In genomic region chr10:130111115-130111847, GRCh38 we compare ENCODE assay signal across 8 cellular contexts. TPM values are rescaled to one million over a fixed set of nuclear protein-coding genes. Genes with fewer than 3 reads are reported as not detected.
DNase-seq lines count a peak whose midpoint lies in the region; ATAC-seq and TF ChIP-seq lines count a peak whose summit lies in the region.

No MANE protein-coding gene starts in this region.

- peak overlapping the region; percentile 87 for H3K27ac ChIP-seq in thymus (ENCODE audit: low read depth)

- no peaks in the 10 kb centered on the region for H3K4me1 ChIP-seq in thymus (ENCODE audit: control insufficient read depth, insufficient read depth, low read length)

- peak overlapping the region; percentile 61 for H3K4me3 ChIP-seq in thymus (ENCODE audit: low read length)

- no peak for TF ChIP-seq CTCF in GM10266 (IDR thresholded peaks at IDR 0.05; ENCODE audit: control insufficient read depth, insufficient read depth, low read depth, missing control alignments)
- TF ChIP-seq CTCF in osteocyte (IDR thresholded peaks at IDR 0.05) = no peak

- peak overlapping the region; percentile 96 for H3K27ac Mint-ChIP-seq in activated naive CD8-positive, alpha-beta T cell treated with anti-CD3 and anti-CD28 coated beads, Interleukin-2, amount 10 ng/mL, durations not matched to agents 7 days and 5 days
- H3K27ac Mint-ChIP-seq in osteocyte (ENCODE audit: unreplicated experiment) = peak overlapping the region; percentile 98

- peaks cover 6% of the 10 kb centered on the region for H3K36me3 Mint-ChIP-seq in activated naive CD8-positive, alpha-beta T cell treated with anti-CD3 and anti-CD28 coated beads, Interleukin-2, amount 10 ng/mL, durations not matched to agents 7 days and 5 days
- no peaks in the 10 kb centered on the region for H3K36me3 Mint-ChIP-seq in osteocyte (ENCODE audit: unreplicated experiment)

- peak overlapping the region; percentile 84 for H3K4me3 Mint-ChIP-seq in activated naive CD8-positive, alpha-beta T cell treated with anti-CD3 and anti-CD28 coated beads, Interleukin-2, amount 10 ng/mL, durations not matched to agents 7 days and 5 days
- H3K4me3 Mint-ChIP-seq in osteocyte (ENCODE audit: unreplicated experiment) = peak overlapping the region; percentile 98

- H3K27me3 ChIP-seq in thymus (ENCODE audit: control insufficient read depth, insufficient read depth) = no peaks in the 10 kb centered on the region

- peaks cover 24% of the 10 kb centered on the region for H3K4me1 Mint-ChIP-seq in activated naive CD8-positive, alpha-beta T cell treated with anti-CD3 and anti-CD28 coated beads, Interleukin-2, amount 10 ng/mL, durations not matched to agents 7 days and 5 days
- peaks cover 21% of the 10 kb centered on the region for H3K4me1 Mint-ChIP-seq in osteocyte (ENCODE audit: unreplicated experiment)

- no peaks in the 10 kb centered on the region for H3K27me3 Mint-ChIP-seq in activated naive CD8-positive, alpha-beta T cell treated with anti-CD3 and anti-CD28 coated beads, Interleukin-2, amount 10 ng/mL, durations not matched to agents 7 days and 5 days
- H3K27me3 Mint-ChIP-seq in osteocyte (ENCODE audit: unreplicated experiment) = no peaks in the 10 kb centered on the region

- H3K9me3 ChIP-seq in thymus (ENCODE audit: control insufficient read depth) = no peaks in the 10 kb centered on the region

- peaks cover 2% of the 10 kb centered on the region for H3K9me3 Mint-ChIP-seq in activated naive CD8-positive, alpha-beta T cell treated with anti-CD3 and anti-CD28 coated beads, Interleukin-2, amount 10 ng/mL, durations not matched to agents 7 days and 5 days
- no peaks in the 10 kb centered on the region for H3K9me3 Mint-ChIP-seq in osteocyte (ENCODE audit: unreplicated experiment)

- 2% methylated on average over 49 of the region's 49 CpGs for WGBS in thymus

- no peaks in the 10 kb centered on the region for H3K36me3 ChIP-seq in thymus (ENCODE audit: control insufficient read depth, insufficient read depth)

- POLR2A ChIA-PET in activated naive CD8-positive, alpha-beta T cell treated with anti-CD3 and anti-CD28 coated beads, Interleukin-2, amount 10 ng/mL, durations not matched to agents 7 days and 5 days (lab: Charles Lee) = interaction anchor here (1.2 to 3.2 kb wide), 11 partner anchors 11 to 644 kb away, joined by 3 to 104 read pairs (median 6); partner anchors contain the start of genes GLRX3 and MGMT

- ATAC-seq in HG02610 (IDR thresholded peaks at IDR 0.05; ENCODE audit: unreplicated experiment) = peak; percentile 88
- ATAC-seq in SK-N-SH treated with all-trans-retinoic acid at 6 μM for 48 hours = peak; percentile 93
- ATAC-seq in activated naive CD8-positive, alpha-beta T cell treated with anti-CD3 and anti-CD28 coated beads, Interleukin-2, amount 10 ng/mL, durations not matched to agents 7 days and 5 days (ENCODE audit: low read depth) = peak; percentile 82

- intact Hi-C loops in head of caudate nucleus (cut with DNase I) = loop anchor here (1.0 kb wide), 1 partner anchor 25 kb away; the partner anchor contains the start of gene GLRX3

- DNase-seq in GM10266 (ENCODE audit: extremely low spot score) = peak; percentile 92
- peak; percentile 92 for DNase-seq in NCI-H1092 (lab: John Stamatoyannopoulos, UW)
- DNase-seq in activated naive CD8-positive, alpha-beta T cell treated with anti-CD3 and anti-CD28 coated beads, Interleukin-2, amount 10 ng/mL, durations not matched to agents 7 days and 5 days = peak; percentile 90
- peak; percentile 92 to 99 (median 98) for DNase-seq in head of caudate nucleus
- peak; percentile 98 for DNase-seq in osteocyte (ENCODE audit: extremely low spot score, unreplicated experiment)

TF ChIP-seq in SK-N-SH treated with all-trans-retinoic acid at 6 μM for 48 hours, 23 proteins besides CTCF, POLR2A, EP300 and RAD21:
- 0 out of 2 replicates have a peak, but pooled peaks have one; percentile 45 for TF ChIP-seq TSHZ2 (CRISPR knock-in tag; IDR thresholded peaks at IDR 0.05)
- no peak for TF ChIP-seq SNAI2 (CRISPR knock-in tag; IDR thresholded peaks at IDR 0.05)
- TF ChIP-seq ESRRG (CRISPR knock-in tag; IDR thresholded peaks at IDR 0.05) = no peak
- TF ChIP-seq ZFP30 (CRISPR knock-in tag; IDR thresholded peaks at IDR 0.05) = no peak
- TF ChIP-seq ZC3H10 (CRISPR knock-in tag; IDR thresholded peaks at IDR 0.05) = no peak
- TF ChIP-seq RARB (CRISPR knock-in tag; IDR thresholded peaks at IDR 0.05) = no peak
- no peak for TF ChIP-seq ISL1 (CRISPR knock-in tag; IDR thresholded peaks at IDR 0.05)
- TF ChIP-seq POU6F1 (CRISPR knock-in tag; IDR thresholded peaks at IDR 0.05; ENCODE audit: borderline replicate concordance, low read depth) = no peak

RNA-seq across cellular contexts. Expression of gene C10orf143, which starts 0.7 kb away (rescaled TPM):
- total RNA-seq in activated naive CD8-positive, alpha-beta T cell treated with anti-CD3 and anti-CD28 coated beads, Interleukin-2, amount 10 ng/mL, durations not matched to agents 7 days and 5 days = 1 to 10 TPM; 6.0 to 6.6 TPM
- 2.9 and 4.1 TPM in 2 replicates for total RNA-seq in osteocyte
- polyA plus RNA-seq in thymus = 13.5 TPM

RNA-seq across cellular contexts. Expression of gene GLRX3, which starts 24.9 kb away (rescaled TPM):
- 10 to 100 TPM; 55.5 to 60.2 TPM for total RNA-seq in activated naive CD8-positive, alpha-beta T cell treated with anti-CD3 and anti-CD28 coated beads, Interleukin-2, amount 10 ng/mL, durations not matched to agents 7 days and 5 days
- 58.7 and 61.2 TPM in 2 replicates for total RNA-seq in osteocyte
- polyA plus RNA-seq in thymus = 72.7 TPM

Comparison
In these comparisons a context has a peak if more than half of its experiments do, and no peak if none do; other contexts are left out.
1. Peak in every context shown above with its lines: DNase-seq, ATAC-seq, H3K4me3 ChIP-seq and H3K27ac ChIP-seq.